ENCODE assay signal across 1 cellular context in the genomic region with DNA sequence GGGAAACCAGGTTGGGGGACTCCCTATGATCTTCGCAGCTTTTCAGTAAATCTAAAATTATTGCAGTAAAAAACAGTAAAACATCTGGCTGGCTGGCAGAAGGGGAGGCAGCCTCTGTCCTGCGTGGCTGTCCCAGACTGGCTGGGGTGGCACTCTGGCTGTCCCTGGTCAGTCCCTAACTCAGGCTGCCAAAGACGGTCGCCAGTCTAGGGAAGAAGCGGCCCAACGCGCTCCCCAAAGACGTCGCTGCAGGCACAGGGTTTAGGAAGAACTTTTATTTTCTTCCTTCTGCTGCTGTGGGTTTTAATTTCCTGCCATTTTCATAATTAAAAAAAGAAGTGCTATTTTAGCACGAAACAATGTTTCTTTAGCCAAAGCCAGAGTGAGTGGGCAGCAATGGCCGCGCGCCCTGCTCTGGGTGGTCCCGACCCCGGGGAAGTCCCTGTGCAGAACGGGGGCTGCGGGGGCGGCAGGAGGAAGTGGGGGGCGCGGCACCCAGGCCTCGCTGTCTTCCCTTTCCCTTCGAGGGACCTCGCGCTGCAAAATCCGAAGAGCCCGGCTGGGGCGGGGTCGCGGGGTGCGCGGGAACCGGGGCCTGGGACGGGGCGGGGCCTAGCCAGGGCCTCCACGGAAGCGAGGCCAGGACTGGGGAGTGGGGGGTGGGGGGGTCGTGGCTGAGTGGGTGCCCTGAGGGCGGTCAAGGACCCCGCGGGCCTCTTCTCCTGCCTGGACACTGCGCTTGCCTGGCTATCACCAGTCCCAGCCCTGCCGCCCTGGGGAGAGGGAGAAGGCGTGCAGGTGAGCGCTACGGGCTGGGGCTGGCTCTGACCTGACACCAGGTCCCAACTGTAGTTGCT.
TF ChIP-seq lines count a peak whose summit lies in the region.

No MANE protein-coding gene starts in this region.

TF ChIP-seq in GM23338, 12 proteins besides CTCF, POLR2A, EP300 and RAD21 (continued from another document):
- TF ChIP-seq, protein P1, sequence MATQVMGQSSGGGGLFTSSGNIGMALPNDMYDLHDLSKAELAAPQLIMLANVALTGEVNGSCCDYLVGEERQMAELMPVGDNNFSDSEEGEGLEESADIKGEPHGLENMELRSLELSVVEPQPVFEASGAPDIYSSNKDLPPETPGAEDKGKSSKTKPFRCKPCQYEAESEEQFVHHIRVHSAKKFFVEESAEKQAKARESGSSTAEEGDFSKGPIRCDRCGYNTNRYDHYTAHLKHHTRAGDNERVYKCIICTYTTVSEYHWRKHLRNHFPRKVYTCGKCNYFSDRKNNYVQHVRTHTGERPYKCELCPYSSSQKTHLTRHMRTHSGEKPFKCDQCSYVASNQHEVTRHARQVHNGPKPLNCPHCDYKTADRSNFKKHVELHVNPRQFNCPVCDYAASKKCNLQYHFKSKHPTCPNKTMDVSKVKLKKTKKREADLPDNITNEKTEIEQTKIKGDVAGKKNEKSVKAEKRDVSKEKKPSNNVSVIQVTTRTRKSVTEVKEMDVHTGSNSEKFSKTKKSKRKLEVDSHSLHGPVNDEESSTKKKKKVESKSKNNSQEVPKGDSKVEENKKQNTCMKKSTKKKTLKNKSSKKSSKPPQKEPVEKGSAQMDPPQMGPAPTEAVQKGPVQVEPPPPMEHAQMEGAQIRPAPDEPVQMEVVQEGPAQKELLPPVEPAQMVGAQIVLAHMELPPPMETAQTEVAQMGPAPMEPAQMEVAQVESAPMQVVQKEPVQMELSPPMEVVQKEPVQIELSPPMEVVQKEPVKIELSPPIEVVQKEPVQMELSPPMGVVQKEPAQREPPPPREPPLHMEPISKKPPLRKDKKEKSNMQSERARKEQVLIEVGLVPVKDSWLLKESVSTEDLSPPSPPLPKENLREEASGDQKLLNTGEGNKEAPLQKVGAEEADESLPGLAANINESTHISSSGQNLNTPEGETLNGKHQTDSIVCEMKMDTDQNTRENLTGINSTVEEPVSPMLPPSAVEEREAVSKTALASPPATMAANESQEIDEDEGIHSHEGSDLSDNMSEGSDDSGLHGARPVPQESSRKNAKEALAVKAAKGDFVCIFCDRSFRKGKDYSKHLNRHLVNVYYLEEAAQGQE (IDR thresholded peaks at IDR 0.05; ENCODE audit: unreplicated experiment), result no peak
- TF ChIP-seq ZNF331 (CRISPR knock-in tag; IDR thresholded peaks at IDR 0.05; ENCODE audit: low read depth) (no peak), EZH2 (IDR thresholded peaks at IDR 0.05; ENCODE audit: low read depth, unreplicated experiment) (no peak), POLR2AphosphoS5 (IDR thresholded peaks at IDR 0.05; ENCODE audit: low read depth) (no peak), ZNF114 (CRISPR knock-in tag; IDR thresholded peaks at IDR 0.05) (no peak), CREB1 (CRISPR knock-in tag; IDR thresholded peaks at IDR 0.05; ENCODE audit: low read depth) (no peak), JUNB (IDR thresholded peaks at IDR 0.05; ENCODE audit: unreplicated experiment) (no peak)
- TF ChIP-seq, protein P2, sequence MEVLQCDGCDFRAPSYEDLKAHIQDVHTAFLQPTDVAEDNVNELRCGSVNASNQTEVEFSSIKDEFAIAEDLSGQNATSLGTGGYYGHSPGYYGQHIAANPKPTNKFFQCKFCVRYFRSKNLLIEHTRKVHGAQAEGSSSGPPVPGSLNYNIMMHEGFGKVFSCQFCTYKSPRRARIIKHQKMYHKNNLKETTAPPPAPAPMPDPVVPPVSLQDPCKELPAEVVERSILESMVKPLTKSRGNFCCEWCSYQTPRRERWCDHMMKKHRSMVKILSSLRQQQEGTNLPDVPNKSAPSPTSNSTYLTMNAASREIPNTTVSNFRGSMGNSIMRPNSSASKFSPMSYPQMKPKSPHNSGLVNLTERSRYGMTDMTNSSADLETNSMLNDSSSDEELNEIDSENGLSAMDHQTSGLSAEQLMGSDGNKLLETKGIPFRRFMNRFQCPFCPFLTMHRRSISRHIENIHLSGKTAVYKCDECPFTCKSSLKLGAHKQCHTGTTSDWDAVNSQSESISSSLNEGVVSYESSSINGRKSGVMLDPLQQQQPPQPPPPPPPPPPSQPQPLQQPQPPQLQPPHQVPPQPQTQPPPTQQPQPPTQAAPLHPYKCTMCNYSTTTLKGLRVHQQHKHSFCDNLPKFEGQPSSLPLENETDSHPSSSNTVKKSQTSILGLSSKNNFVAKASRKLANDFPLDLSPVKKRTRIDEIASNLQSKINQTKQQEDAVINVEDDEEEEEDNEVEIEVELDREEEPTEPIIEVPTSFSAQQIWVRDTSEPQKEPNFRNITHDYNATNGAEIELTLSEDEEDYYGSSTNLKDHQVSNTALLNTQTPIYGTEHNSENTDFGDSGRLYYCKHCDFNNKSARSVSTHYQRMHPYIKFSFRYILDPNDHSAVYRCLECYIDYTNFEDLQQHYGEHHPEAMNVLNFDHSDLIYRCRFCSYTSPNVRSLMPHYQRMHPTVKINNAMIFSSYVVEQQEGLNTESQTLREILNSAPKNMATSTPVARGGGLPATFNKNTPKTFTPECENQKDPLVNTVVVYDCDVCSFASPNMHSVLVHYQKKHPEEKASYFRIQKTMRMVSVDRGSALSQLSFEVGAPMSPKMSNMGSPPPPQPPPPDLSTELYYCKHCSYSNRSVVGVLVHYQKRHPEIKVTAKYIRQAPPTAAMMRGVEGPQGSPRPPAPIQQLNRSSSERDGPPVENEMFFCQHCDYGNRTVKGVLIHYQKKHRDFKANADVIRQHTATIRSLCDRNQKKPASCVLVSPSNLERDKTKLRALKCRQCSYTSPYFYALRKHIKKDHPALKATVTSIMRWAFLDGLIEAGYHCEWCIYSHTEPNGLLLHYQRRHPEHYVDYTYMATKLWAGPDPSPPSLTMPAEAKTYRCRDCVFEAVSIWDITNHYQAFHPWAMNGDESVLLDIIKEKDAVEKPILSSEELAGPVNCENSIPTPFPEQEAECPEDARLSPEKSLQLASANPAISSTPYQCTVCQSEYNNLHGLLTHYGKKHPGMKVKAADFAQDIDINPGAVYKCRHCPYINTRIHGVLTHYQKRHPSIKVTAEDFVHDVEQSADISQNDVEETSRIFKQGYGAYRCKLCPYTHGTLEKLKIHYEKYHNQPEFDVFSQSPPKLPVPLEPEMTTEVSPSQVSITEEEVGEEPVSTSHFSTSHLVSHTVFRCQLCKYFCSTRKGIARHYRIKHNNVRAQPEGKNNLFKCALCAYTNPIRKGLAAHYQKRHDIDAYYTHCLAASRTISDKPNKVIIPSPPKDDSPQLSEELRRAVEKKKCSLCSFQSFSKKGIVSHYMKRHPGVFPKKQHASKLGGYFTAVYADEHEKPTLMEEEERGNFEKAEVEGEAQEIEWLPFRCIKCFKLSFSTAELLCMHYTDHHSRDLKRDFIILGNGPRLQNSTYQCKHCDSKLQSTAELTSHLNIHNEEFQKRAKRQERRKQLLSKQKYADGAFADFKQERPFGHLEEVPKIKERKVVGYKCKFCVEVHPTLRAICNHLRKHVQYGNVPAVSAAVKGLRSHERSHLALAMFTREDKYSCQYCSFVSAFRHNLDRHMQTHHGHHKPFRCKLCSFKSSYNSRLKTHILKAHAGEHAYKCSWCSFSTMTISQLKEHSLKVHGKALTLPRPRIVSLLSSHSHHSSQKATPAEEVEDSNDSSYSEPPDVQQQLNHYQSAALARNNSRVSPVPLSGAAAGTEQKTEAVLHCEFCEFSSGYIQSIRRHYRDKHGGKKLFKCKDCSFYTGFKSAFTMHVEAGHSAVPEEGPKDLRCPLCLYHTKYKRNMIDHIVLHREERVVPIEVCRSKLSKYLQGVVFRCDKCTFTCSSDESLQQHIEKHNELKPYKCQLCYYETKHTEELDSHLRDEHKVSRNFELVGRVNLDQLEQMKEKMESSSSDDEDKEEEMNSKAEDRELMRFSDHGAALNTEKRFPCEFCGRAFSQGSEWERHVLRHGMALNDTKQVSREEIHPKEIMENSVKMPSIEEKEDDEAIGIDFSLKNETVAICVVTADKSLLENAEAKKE (CRISPR knock-in tag; IDR thresholded peaks at IDR 0.05), result no peak
- TF ChIP-seq, protein P3, sequence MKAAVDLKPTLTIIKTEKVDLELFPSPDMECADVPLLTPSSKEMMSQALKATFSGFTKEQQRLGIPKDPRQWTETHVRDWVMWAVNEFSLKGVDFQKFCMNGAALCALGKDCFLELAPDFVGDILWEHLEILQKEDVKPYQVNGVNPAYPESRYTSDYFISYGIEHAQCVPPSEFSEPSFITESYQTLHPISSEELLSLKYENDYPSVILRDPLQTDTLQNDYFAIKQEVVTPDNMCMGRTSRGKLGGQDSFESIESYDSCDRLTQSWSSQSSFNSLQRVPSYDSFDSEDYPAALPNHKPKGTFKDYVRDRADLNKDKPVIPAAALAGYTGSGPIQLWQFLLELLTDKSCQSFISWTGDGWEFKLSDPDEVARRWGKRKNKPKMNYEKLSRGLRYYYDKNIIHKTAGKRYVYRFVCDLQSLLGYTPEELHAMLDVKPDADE (IDR thresholded peaks at IDR 0.05), result no peak
TF ChIP-seq in GM23338: peak in this region for 0.
